Comparison of ENCODE assay signal across 8 cellular contexts in the genomic region with DNA sequence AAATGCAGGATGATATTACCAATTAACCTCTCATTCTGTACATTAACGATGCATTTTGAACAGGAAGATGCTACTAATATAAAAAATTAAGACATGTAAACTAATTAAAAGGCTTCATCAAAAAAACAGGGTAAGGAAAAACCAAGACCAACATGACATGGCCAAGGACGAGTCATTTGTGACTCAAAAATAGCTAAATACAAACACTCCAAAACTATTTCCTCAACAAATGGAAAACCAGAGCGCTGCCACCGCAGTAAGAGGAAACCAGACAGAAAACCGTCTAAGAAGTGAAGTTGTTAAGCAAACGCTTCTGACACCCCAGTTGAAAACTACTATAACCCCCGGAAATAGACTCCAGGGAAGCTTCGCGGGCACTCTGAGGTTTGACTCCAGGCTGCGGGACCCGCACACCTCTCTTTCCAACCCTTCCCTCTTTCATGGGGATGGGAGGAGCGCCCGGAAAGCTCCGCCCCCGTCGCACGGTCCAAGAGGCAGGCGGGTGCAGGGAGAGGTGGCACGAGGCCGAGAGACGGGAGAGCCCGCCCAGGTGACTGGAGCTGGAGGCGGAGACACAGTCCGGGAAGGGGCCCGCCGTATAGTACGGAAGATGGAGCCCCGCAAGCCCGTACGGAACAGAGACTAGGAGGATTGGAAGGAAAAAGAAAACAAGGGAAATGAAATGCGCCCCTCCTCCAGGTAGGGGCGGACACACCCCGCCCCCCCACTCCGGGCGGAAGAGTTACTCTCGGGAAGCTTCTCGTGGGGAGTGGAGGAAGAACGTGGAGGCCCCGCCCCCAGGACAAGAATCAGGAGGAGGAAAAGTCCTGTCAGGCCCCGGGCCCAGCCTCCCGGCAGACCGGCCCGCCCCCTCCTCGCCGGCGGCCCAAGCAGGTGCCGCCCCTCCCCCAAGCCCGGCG. TPM values are rescaled to one million over a fixed set of nuclear protein-coding genes. Genes with fewer than 3 reads are reported as not detected.
DNase-seq lines count a peak whose midpoint lies in the region; ATAC-seq, FAIRE-seq and TF ChIP-seq lines count a peak whose summit lies in the region.

No MANE protein-coding gene starts in this region.

- WGBS in prostate gland, result 1% methylated on average over 46 of the region's 49 CpGs
- WGBS in urinary bladder, result under 1% methylated on average over 49 of the region's 49 CpGs

- H3K36me3 Mint-ChIP-seq in T-helper 17 cell (ENCODE audit: low read depth), result peaks cover 6% of the 10 kb centered on the region

- peak overlapping the region; percentile 95 for H3K27ac Mint-ChIP-seq in T-helper 17 cell

- H3K36me3 ChIP-seq in right atrium auricular region (no peaks in the 10 kb centered on the region), prostate gland (no peaks in the 10 kb centered on the region), urinary bladder (ENCODE audit: insufficient read depth) (no peaks in the 10 kb centered on the region)

- TF ChIP-seq CTCF in right atrium auricular region (IDR thresholded peaks at IDR 0.05) (no peak), prostate gland (IDR thresholded peaks at IDR 0.05) (peak in 1 of 4 experiments; percentile 3)

- peak overlapping the region; percentile 80 to 90 for H3K4me3 ChIP-seq in right atrium auricular region
- peak overlapping the region; percentile 94 to 95 for H3K4me3 ChIP-seq in prostate gland
- H3K4me3 ChIP-seq in urinary bladder (ENCODE audit: low read depth, low read length), result peak overlapping the region; percentile 56

- H3K27me3 ChIP-seq in right atrium auricular region, result no peaks in the 10 kb centered on the region
- no peaks in the 10 kb centered on the region for H3K27me3 ChIP-seq in prostate gland (replicated peaks; ENCODE audit: insufficient read depth)

- peaks cover 14% of the 10 kb centered on the region for H3K4me1 Mint-ChIP-seq in T-helper 17 cell

- H3K9me3 ChIP-seq in T-helper 17 cell (ENCODE audit: control insufficient read depth, low read length, poor library complexity, severe bottlenecking), result no peaks in the 10 kb centered on the region
- H3K9me3 ChIP-seq in right atrium auricular region, result no peaks in the 10 kb centered on the region
- no peaks in the 10 kb centered on the region for H3K9me3 ChIP-seq in prostate gland

- no peak for FAIRE-seq in GM12892 (lab: Jason Lieb, UNC)

- intact Hi-C loops in prostate gland (cut with DNase I), result loop anchor here (5.0 kb wide), 1 partner anchor 882 kb away; a partner anchor contains a TSS

- H3K4me3 Mint-ChIP-seq in T-helper 17 cell, result peak overlapping the region; percentile 97

- DNase-seq in GM12892 (ENCODE audit: insufficient read length) (peak; percentile 69), NCI-H146 (lab: John Stamatoyannopoulos, UW) (peak; percentile 94), T-helper 17 cell (peak; percentile 64 to 82 (median 80)), right atrium auricular region (ENCODE audit: low spot score) (peak; percentile 94), prostate gland (ENCODE audit: low spot score) (peak; percentile 96)

- H3K27me3 Mint-ChIP-seq in T-helper 17 cell, result no peaks in the 10 kb centered on the region

- H3K27ac ChIP-seq in angular gyrus (ENCODE audit: low read depth, low read length), result peak overlapping the region; percentile 88
- H3K27ac ChIP-seq in right atrium auricular region, result peak overlapping the region; percentile 98 to 99
- H3K27ac ChIP-seq in prostate gland, result peak overlapping the region; percentile 98
- peak overlapping the region; percentile 98 for H3K27ac ChIP-seq in urinary bladder (ENCODE audit: low read depth)

- peaks cover 0 to 9% of the 10 kb centered on the region in 2 donors for H3K4me1 ChIP-seq in right atrium auricular region
- H3K4me1 ChIP-seq in prostate gland (replicated peaks), result peaks cover 5% of the 10 kb centered on the region
- H3K4me1 ChIP-seq in urinary bladder (ENCODE audit: insufficient read depth), result peaks cover 2% of the 10 kb centered on the region

- ATAC-seq in HG02870 (IDR thresholded peaks at IDR 0.05; ENCODE audit: unreplicated experiment) (peak; percentile 49), T-helper 17 cell (peak; percentile 59)

- TF ChIP-seq POLR2A in GM12892 (IDR thresholded peaks at IDR 0.05; ENCODE audit: low read depth, low read length) (peak; percentile 41; the same call in 1 of the 2 replicates), prostate gland (IDR thresholded peaks at IDR 0.05) (peak; percentile 63)

RNA-seq across cellular contexts. Expression of a gene that starts 0.7 kb away (rescaled TPM):
- polyA plus RNA-seq in GM12892 (2012; ENCODE audit: missing spikeins), result 15.3 TPM
- 10 to 100 TPM; 20.5 to 24.3 TPM for total RNA-seq in T-helper 17 cell
- 10 to 100 TPM; 10.8 to 15.6 TPM for total RNA-seq in right atrium auricular region
- 10 to 100 TPM; 22.0 to 28.3 TPM for total RNA-seq in prostate gland
- total RNA-seq in urinary bladder, result 13.4 TPM
- 14.6 TPM for polyA plus RNA-seq in urinary bladder

RNA-seq across cellular contexts. Expression of a gene that starts 39.4 kb away (rescaled TPM):
- 9.3 TPM for polyA plus RNA-seq in GM12892 (2012; ENCODE audit: missing spikeins)
- total RNA-seq in T-helper 17 cell, result 10 to 100 TPM; 37.8 to 41.1 TPM
- 10 to 100 TPM in 1 of 2 donors, 1 to 10 TPM in 1; 7.8 to 10.8 TPM for total RNA-seq in right atrium auricular region
- 10 to 100 TPM; 12.9 to 33.1 TPM for total RNA-seq in prostate gland
- total RNA-seq in urinary bladder, result 24.9 TPM
- polyA plus RNA-seq in urinary bladder, result 5.5 TPM

Comparison
In these comparisons a context has a peak if more than half of its experiments do, and no peak if none do; other contexts are left out.
1. Peak in every context shown above with its lines: DNase-seq, ATAC-seq, H3K4me3 ChIP-seq and H3K27ac ChIP-seq.